Comparison of ENCODE assay signal across 11 cellular contexts in genomic region chr3:1087066-1087555, GRCh38. TPM values are rescaled to one million over a fixed set of nuclear protein-coding genes. Genes with fewer than 3 reads are reported as not detected.
DNase-seq lines count a peak whose midpoint lies in the region; ATAC-seq and TF ChIP-seq lines count a peak whose summit lies in the region.
"Had no signal": no experiment of that assay in that cellular context is flagged by ENCODE, and none has a peak within 500 bp of the region (broad histone marks: within the 10 kb centered on the region; RNA-seq: fewer than 3 reads in every experiment).

No MANE protein-coding gene starts in this region.

- 7 to 19% (median 8%) methylated on average over 3 of the region's 3 CpGs for WGBS in psoas muscle, 3 donors

- TF ChIP-seq CTCF in foreskin keratinocyte (conservative IDR thresholded peaks at IDR 0.05) (peak; percentile 71), psoas muscle (IDR thresholded peaks at IDR 0.05) (no peak)

- intact Hi-C loops in psoas muscle (cut with DNase I), result no loop called here

- ATAC-seq in foreskin keratinocyte (peak; percentile 80), psoas muscle (no peak), HG03432 (IDR thresholded peaks at IDR 0.05; ENCODE audit: unreplicated experiment) (no peak), HG02981 (IDR thresholded peaks at IDR 0.05; ENCODE audit: unreplicated experiment) (no peak)
- ATAC-seq: GM12878 had no signal

- no peak overlapping the region for H3K4me3 ChIP-seq in psoas muscle
- H3K4me3 ChIP-seq: GM12878 had no signal

- H3K27me3 ChIP-seq in foreskin keratinocyte (no peaks in the 10 kb centered on the region), psoas muscle (ENCODE audit: insufficient read depth in 3 of 3, low read length in 2 of 3) (no peaks in the 10 kb centered on the region)

- H3K9me3 ChIP-seq in psoas muscle, result no peaks in the 10 kb centered on the region

- DNase-seq in HK-2 (ENCODE audit: unreplicated experiment) (peak; percentile 63), SK-MEL-5 (ENCODE audit: low read depth, low spot score) (peak; percentile 58), foreskin keratinocyte (peak; percentile 59 to 82), psoas muscle (peak; percentile 18 to 61), NOMO-1 treated with DMSO at 0.1 percent for 48 hours (lab: John Stamatoyannopoulos, UW; ENCODE audit: unreplicated experiment) (no peak), MV-4-11 (lab: John Stamatoyannopoulos, UW) (no peak)
- DNase-seq: activated CD4-positive, alpha-beta memory T cell treated with anti-CD3 and anti-CD28 coated beads, Interleukin-2, amount 10 ng/mL, durations not matched to agents 7 days and 5 days; NCI-H2227 treated with DMSO at 0.1 percent for 48 hours had no signal

- H3K36me3 ChIP-seq in psoas muscle (ENCODE audit: insufficient read depth in 1 of 2, low read depth in 1 of 2), result no peaks in the 10 kb centered on the region

- peaks cover 5% of the 10 kb centered on the region for H3K4me1 ChIP-seq in foreskin keratinocyte
- no peaks in the 10 kb centered on the region for H3K4me1 ChIP-seq in psoas muscle

- in situ Hi-C loops in SK-MEL-5 (cut with HindIII; ENCODE audit: low pct_unique_long_range_greater_than_20kb, low sequenced_read_pairs), result no loop called here

- H3K27ac ChIP-seq in foreskin keratinocyte (no peak overlapping the region), psoas muscle (no peak overlapping the region)

RNA-seq across cellular contexts. Expression of gene CNTN6, which starts 5.7 kb away (rescaled TPM):
- total RNA-seq in SK-MEL-5 (2014; rRNA removed; shearing (Covaris generic)), result 0.27 and 0.40 TPM in 2 replicates
- polyA plus RNA-seq in SK-MEL-5 (2015; cell fraction: cytosol; rRNA removed), result 0.44 and 0.75 TPM in 2 replicates
- polyA plus RNA-seq in SK-MEL-5 (2015; cell fraction: nucleus; rRNA removed), result 0.05 and 1.2 TPM in 2 replicates
- not detected in 2 replicates for total RNA-seq in foreskin keratinocyte
- polyA plus RNA-seq in foreskin keratinocyte, result not detected in 2 replicates
- total RNA-seq in psoas muscle, result under 1 TPM in 1 of 4 donors, not detected in 3; 0.10 TPM
- polyA plus RNA-seq in psoas muscle, result not detected
- total RNA-seq: activated CD4-positive, alpha-beta memory T cell treated with anti-CD3 and anti-CD28 coated beads, Interleukin-2, amount 10 ng/mL, durations not matched to agents 7 days and 5 days; GM12878 had no signal
- polyA plus RNA-seq: GM12878 had no signal

Comparison
In these comparisons a context has a peak if more than half of its experiments do, and no peak if none do; other contexts are left out.
1. DNase-seq: peak in HK-2 (single experiment), SK-MEL-5 (single experiment), foreskin keratinocyte (2 of 2) and psoas muscle (2 of 2); none in NOMO-1 treated with DMSO at 0.1 percent for 48 hours (single experiment) and MV-4-11 (single experiment).